In the genomic region with DNA sequence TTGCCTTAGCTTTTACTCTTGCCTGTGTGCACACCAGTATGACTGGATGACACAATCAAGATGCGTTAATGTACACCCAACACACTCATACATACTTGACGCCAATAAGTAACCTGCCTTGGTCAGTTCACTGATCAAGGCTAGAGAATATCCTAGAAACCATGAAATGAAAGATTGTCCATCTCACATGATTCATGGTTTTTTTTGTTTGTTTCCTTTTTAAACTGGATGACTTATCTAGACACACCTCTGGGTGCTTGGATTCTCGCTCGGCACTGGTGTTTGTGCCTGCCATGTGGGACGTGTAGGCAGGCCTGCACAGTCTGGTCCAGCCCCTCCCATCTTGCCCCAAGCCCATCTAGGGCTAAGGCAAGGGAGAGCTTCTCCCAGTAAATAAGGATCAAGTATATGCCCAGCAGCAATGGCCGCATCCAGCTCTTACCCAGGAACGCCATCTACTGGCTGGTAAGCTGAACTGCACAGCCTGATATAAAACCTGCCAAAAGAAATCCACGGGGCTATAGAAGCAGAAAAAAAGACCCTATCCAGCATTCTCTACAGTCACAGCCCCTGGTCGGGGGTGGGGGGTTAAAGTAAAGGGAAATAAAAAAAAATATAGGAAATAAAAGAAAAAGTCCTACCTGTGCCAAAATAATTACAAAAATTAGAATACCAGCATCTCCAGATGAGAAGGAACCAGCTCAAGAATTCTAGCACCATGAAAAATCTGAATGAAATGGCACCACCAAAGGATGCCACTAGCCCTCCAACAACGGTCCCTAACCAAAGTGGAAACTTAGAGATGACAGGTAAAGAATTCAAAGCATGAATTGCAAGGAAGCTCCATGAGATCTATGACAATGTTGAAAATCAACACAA, we compare ENCODE assay signal across 1 cellular context.
TF ChIP-seq lines count a peak whose summit lies in the region.

No MANE protein-coding gene starts in this region.

TF ChIP-seq in H1, 55 proteins besides CTCF, POLR2A, EP300 and RAD21 (continued from another document):
- TF ChIP-seq SP2 (IDR thresholded peaks at IDR 0.05; ENCODE audit: low read length) (no peak), JUND (IDR thresholded peaks at IDR 0.05; ENCODE audit: low read length) (no peak)
- TF ChIP-seq, protein P1, sequence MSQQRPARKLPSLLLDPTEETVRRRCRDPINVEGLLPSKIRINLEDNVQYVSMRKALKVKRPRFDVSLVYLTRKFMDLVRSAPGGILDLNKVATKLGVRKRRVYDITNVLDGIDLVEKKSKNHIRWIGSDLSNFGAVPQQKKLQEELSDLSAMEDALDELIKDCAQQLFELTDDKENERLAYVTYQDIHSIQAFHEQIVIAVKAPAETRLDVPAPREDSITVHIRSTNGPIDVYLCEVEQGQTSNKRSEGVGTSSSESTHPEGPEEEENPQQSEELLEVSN (IDR thresholded peaks at IDR 0.05): no peak
